ENCODE assay signal across 8 cellular contexts in genomic region chr1:174874337-174875053, GRCh38.
DNase-seq lines count a peak whose midpoint lies in the region; ATAC-seq and TF ChIP-seq lines count a peak whose summit lies in the region.

No MANE protein-coding gene starts in this region.

- peaks cover 11 to 31% (median 21%) of the 10 kb centered on the region in 4 donors for H3K4me1 Mint-ChIP-seq in CD4-positive, CD25-positive, alpha-beta regulatory T cell
- peaks cover 2% of the 10 kb centered on the region for H3K4me1 Mint-ChIP-seq in activated naive CD8-positive, alpha-beta T cell treated with anti-CD3 and anti-CD28 coated beads, Interleukin-2, amount 10 ng/mL, durations not matched to agents 7 days and 5 days
- H3K4me1 Mint-ChIP-seq in natural killer cell (peaks cover 19 to 21% of the 10 kb centered on the region in 2 donors), osteocyte (ENCODE audit: unreplicated experiment) (peaks cover 5% of the 10 kb centered on the region)

- no peaks in the 10 kb centered on the region for H3K27me3 ChIP-seq in CD4-positive, CD25-positive, alpha-beta regulatory T cell (ENCODE audit: control insufficient read depth, insufficient read depth, low read length)
- no peaks in the 10 kb centered on the region for H3K27me3 ChIP-seq in thyroid gland

- TF ChIP-seq CTCF in natural killer cell (IDR thresholded peaks at IDR 0.05) (no peak), osteocyte (IDR thresholded peaks at IDR 0.05) (no peak), thyroid gland (IDR thresholded peaks at IDR 0.05) (no peak)

- POLR2A ChIA-PET in activated naive CD8-positive, alpha-beta T cell treated with anti-CD3 and anti-CD28 coated beads, Interleukin-2, amount 10 ng/mL, durations not matched to agents 7 days and 5 days (lab: Charles Lee), result no interaction called here

- peak overlapping the region; percentile 53 to 90 (median 73) for H3K4me3 Mint-ChIP-seq in CD4-positive, CD25-positive, alpha-beta regulatory T cell
- H3K4me3 Mint-ChIP-seq in activated naive CD8-positive, alpha-beta T cell treated with anti-CD3 and anti-CD28 coated beads, Interleukin-2, amount 10 ng/mL, durations not matched to agents 7 days and 5 days, result peak overlapping the region; percentile 54
- H3K4me3 Mint-ChIP-seq in natural killer cell (peak overlapping the region; percentile 86), osteocyte (ENCODE audit: unreplicated experiment) (no peak overlapping the region)

- peaks cover 4% of the 10 kb centered on the region for H3K27me3 Mint-ChIP-seq in CD4-positive, CD25-positive, alpha-beta regulatory T cell
- H3K27me3 Mint-ChIP-seq in activated naive CD8-positive, alpha-beta T cell treated with anti-CD3 and anti-CD28 coated beads, Interleukin-2, amount 10 ng/mL, durations not matched to agents 7 days and 5 days, result no peaks in the 10 kb centered on the region
- H3K27me3 Mint-ChIP-seq in natural killer cell (ENCODE audit: low read depth in 2 of 2) (no peaks in the 10 kb centered on the region), osteocyte (ENCODE audit: unreplicated experiment) (no peaks in the 10 kb centered on the region)

- H3K9me3 Mint-ChIP-seq in CD4-positive, CD25-positive, alpha-beta regulatory T cell, result no peaks in the 10 kb centered on the region
- peaks cover under 1% of the 10 kb centered on the region for H3K9me3 Mint-ChIP-seq in activated naive CD8-positive, alpha-beta T cell treated with anti-CD3 and anti-CD28 coated beads, Interleukin-2, amount 10 ng/mL, durations not matched to agents 7 days and 5 days
- no peaks in the 10 kb centered on the region for H3K9me3 Mint-ChIP-seq in natural killer cell
- no peaks in the 10 kb centered on the region for H3K9me3 Mint-ChIP-seq in osteocyte (ENCODE audit: unreplicated experiment)

- intact Hi-C loops in natural killer cell (cut with micrococcal nuclease) (no loop called here), thyroid gland (cut with DNase I) (no loop called here)

- H3K36me3 Mint-ChIP-seq in CD4-positive, CD25-positive, alpha-beta regulatory T cell, result peaks cover 5% of the 10 kb centered on the region
- peaks cover 2% of the 10 kb centered on the region for H3K36me3 Mint-ChIP-seq in activated naive CD8-positive, alpha-beta T cell treated with anti-CD3 and anti-CD28 coated beads, Interleukin-2, amount 10 ng/mL, durations not matched to agents 7 days and 5 days
- H3K36me3 Mint-ChIP-seq in natural killer cell, result no peaks in the 10 kb centered on the region
- no peaks in the 10 kb centered on the region for H3K36me3 Mint-ChIP-seq in osteocyte (ENCODE audit: unreplicated experiment)

- TF ChIP-seq POLR2A in thyroid gland (IDR thresholded peaks at IDR 0.05), result no peak

- no peak for DNase-seq in CD4-positive, CD25-positive, alpha-beta regulatory T cell
- no peak for DNase-seq in activated naive CD8-positive, alpha-beta T cell treated with anti-CD3 and anti-CD28 coated beads, Interleukin-2, amount 10 ng/mL, durations not matched to agents 7 days and 5 days
- no peak for DNase-seq in natural killer cell
- DNase-seq in osteocyte (ENCODE audit: extremely low spot score, unreplicated experiment), result no peak
- no peak for DNase-seq in stimulated activated naive CD4-positive, alpha-beta T cell treated with Interleukin-2 at 50 U/mL for 16 hours (lab: John Stamatoyannopoulos, UW)
- DNase-seq in thyroid gland, result no peak

- no peaks in the 10 kb centered on the region for H3K9me3 ChIP-seq in CD4-positive, CD25-positive, alpha-beta regulatory T cell (ENCODE audit: control insufficient read depth in 2 of 2, low read length in 2 of 2)
- no peaks in the 10 kb centered on the region for H3K9me3 ChIP-seq in thyroid gland

- peak overlapping the region; percentile 69 for H3K4me3 ChIP-seq in CD4-positive, CD25-positive, alpha-beta regulatory T cell (ENCODE audit: low read depth, low read length)
- no peak overlapping the region for H3K4me3 ChIP-seq in thyroid gland (replicated peaks in 1 of 3)

- no peaks in the 10 kb centered on the region for H3K36me3 ChIP-seq in CD4-positive, CD25-positive, alpha-beta regulatory T cell (ENCODE audit: control insufficient read depth, insufficient read depth, low read length)
- no peaks in the 10 kb centered on the region for H3K36me3 ChIP-seq in thyroid gland

- WGBS in thyroid gland, 2 donors, result 50 to 52% methylated on average over 11 of the region's 11 CpGs

- no peak for ATAC-seq in CD4-positive, CD25-positive, alpha-beta regulatory T cell (ENCODE audit: low read depth in 2 of 2)
- peak; percentile 64 for ATAC-seq in GM18870 (IDR thresholded peaks at IDR 0.05; ENCODE audit: unreplicated experiment)
- peak; percentile 80 for ATAC-seq in HG03342 (IDR thresholded peaks at IDR 0.05; ENCODE audit: unreplicated experiment)
- no peak for ATAC-seq in activated naive CD8-positive, alpha-beta T cell treated with anti-CD3 and anti-CD28 coated beads, Interleukin-2, amount 10 ng/mL, durations not matched to agents 7 days and 5 days (ENCODE audit: low read depth)
- peak; percentile 52 to 69 (median 53) for ATAC-seq in natural killer cell

- H3K27ac Mint-ChIP-seq in CD4-positive, CD25-positive, alpha-beta regulatory T cell, result peak overlapping the region; percentile 76 to 80 (median 79)
- H3K27ac Mint-ChIP-seq in activated naive CD8-positive, alpha-beta T cell treated with anti-CD3 and anti-CD28 coated beads, Interleukin-2, amount 10 ng/mL, durations not matched to agents 7 days and 5 days, result no peak overlapping the region
- peak overlapping the region; percentile 71 to 84 for H3K27ac Mint-ChIP-seq in natural killer cell
- no peak overlapping the region for H3K27ac Mint-ChIP-seq in osteocyte (ENCODE audit: unreplicated experiment)

- no peaks in the 10 kb centered on the region for H3K4me1 ChIP-seq in CD4-positive, CD25-positive, alpha-beta regulatory T cell (ENCODE audit: control insufficient read depth, insufficient read depth, low read length, poor library complexity, severe bottlenecking)
- no peaks in the 10 kb centered on the region for H3K4me1 ChIP-seq in thyroid gland

- H3K27ac ChIP-seq in CD4-positive, CD25-positive, alpha-beta regulatory T cell (ENCODE audit: insufficient read depth, low read length, poor library complexity, severe bottlenecking), result no peak overlapping the region
- no peak overlapping the region for H3K27ac ChIP-seq in thyroid gland

Comparison
In these comparisons a context has a peak if more than half of its experiments do, and no peak if none do; other contexts are left out.
1. ATAC-seq: peak in GM18870 (single experiment), HG03342 (single experiment) and natural killer cell (3 of 3); none in CD4-positive, CD25-positive, alpha-beta regulatory T cell (0 of 2) and activated naive CD8-positive, alpha-beta T cell treated with anti-CD3 and anti-CD28 coated beads, Interleukin-2, amount 10 ng/mL, durations not matched to agents 7 days and 5 days (single experiment).
2. H3K27ac Mint-ChIP-seq: peak in CD4-positive, CD25-positive, alpha-beta regulatory T cell (3 of 3) and natural killer cell (2 of 2); none in activated naive CD8-positive, alpha-beta T cell treated with anti-CD3 and anti-CD28 coated beads, Interleukin-2, amount 10 ng/mL, durations not matched to agents 7 days and 5 days (single experiment) and osteocyte (single experiment).